In genomic region chr6:111701146-111701545, GRCh38 we compare ENCODE assay signal across 19 cellular contexts.
"Had no signal": no experiment of that assay in that cellular context is flagged by ENCODE, and none has a peak within 500 bp of the region (broad histone marks: within the 10 kb centered on the region; RNA-seq: fewer than 3 reads in every experiment).

No MANE protein-coding gene starts in this region.

- H3K27ac ChIP-seq: ascending aorta, cardiac muscle cell, coronary artery, epithelial cell of prostate, gastrocnemius medialis, ovary, sigmoid colon, suprapubic skin, upper lobe of right lung had no signal

- H3K27me3 ChIP-seq: ascending aorta, cardiac muscle cell, gastrocnemius medialis, ovary, sigmoid colon, suprapubic skin, upper lobe of right lung had no signal

- H3K9me3 Mint-ChIP-seq: mesothelial cell of epicardium, naive B cell had no signal

- H3K4me1 ChIP-seq: ascending aorta, gastrocnemius medialis, suprapubic skin, upper lobe of right lung had no signal

- H3K4me3 Mint-ChIP-seq: mesothelial cell of epicardium, naive B cell had no signal

- ATAC-seq: gastrocnemius medialis, upper lobe of right lung had no signal

- H3K4me3 ChIP-seq: ascending aorta, cardiac muscle cell, coronary artery, gastrocnemius medialis, ovary, suprapubic skin, upper lobe of right lung had no signal

- H3K36me3 ChIP-seq: gastrocnemius medialis, ovary had no signal

- H3K4me1 Mint-ChIP-seq: naive B cell had no signal

- DNase-seq: activated CD4-positive, alpha-beta T cell treated with anti-CD3 and anti-CD28 coated beads for 1 hour; activated CD4-positive, alpha-beta T cell treated with anti-CD3 and anti-CD28 coated beads, Interleukin-2, amount 50 U/mL, for 48 hours; activated effector memory CD4-positive, alpha-beta T cell treated with anti-CD3 and anti-CD28 coated beads, Interleukin-2, amount 50 U/mL, for 16 hours; effector CD8-positive, alpha-beta T cell; gastrocnemius medialis; kidney glomerular epithelial cell; naive B cell; ovary; sigmoid colon; stimulated activated CD4-positive, alpha-beta T cell treated with anti-CD3 and anti-CD28 coated beads, Interleukin-2, amount 100 ng/mL, for 24 hours; stimulated activated naive CD4-positive, alpha-beta T cell; T-helper 9 cell; upper lobe of right lung had no signal

- H3K9me3 ChIP-seq: ascending aorta, gastrocnemius medialis, ovary, sigmoid colon, suprapubic skin, upper lobe of right lung had no signal

- H3K27me3 Mint-ChIP-seq: naive B cell had no signal

- H3K27ac Mint-ChIP-seq: mesothelial cell of epicardium had no signal
